3 cellular contexts compared by ENCODE assay signal in the genomic region with DNA sequence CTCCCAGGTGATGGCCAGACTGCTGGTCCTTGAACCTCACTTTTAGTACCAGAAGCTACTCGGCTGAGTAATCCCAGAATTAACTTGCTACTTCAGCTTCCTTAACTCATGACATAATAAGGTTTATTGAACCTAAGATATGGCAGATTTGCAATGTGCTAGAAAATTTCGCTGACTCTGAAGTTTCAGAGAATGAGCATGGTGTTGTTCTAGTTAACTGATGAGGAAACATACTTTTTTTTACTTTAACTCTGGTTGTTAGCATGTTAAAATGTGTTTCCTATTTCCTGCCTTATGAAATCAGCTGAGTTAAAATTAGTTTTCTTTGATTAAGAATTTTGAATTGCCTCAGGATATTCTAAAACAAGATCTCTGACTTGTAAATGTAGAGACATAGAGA.
TF ChIP-seq lines count a peak whose summit lies in the region.

No MANE protein-coding gene starts in this region.

TF ChIP-seq in A549, 52 proteins besides CTCF, POLR2A, EP300 and RAD21:
- peak; percentile 89 for TF ChIP-seq MAFK (IDR thresholded peaks at IDR 0.05; ENCODE audit: partially characterized antibody)
- TF ChIP-seq, protein P1, sequence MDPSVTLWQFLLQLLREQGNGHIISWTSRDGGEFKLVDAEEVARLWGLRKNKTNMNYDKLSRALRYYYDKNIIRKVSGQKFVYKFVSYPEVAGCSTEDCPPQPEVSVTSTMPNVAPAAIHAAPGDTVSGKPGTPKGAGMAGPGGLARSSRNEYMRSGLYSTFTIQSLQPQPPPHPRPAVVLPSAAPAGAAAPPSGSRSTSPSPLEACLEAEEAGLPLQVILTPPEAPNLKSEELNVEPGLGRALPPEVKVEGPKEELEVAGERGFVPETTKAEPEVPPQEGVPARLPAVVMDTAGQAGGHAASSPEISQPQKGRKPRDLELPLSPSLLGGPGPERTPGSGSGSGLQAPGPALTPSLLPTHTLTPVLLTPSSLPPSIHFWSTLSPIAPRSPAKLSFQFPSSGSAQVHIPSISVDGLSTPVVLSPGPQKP (IDR thresholded peaks at IDR 0.05; ENCODE audit: low read depth, low read length): no peak

TF ChIP-seq in IMR-90, 13 proteins besides CTCF, POLR2A, EP300 and RAD21:
- TF ChIP-seq CEBPB (IDR thresholded peaks at IDR 0.05; ENCODE audit: low read depth, low read length): no peak
- TF ChIP-seq MAFK (IDR thresholded peaks at IDR 0.05; ENCODE audit: low read depth, low read length): peak; percentile 85

TF ChIP-seq in H1, 55 proteins besides CTCF, POLR2A, EP300 and RAD21:
- TF ChIP-seq, protein P2, sequence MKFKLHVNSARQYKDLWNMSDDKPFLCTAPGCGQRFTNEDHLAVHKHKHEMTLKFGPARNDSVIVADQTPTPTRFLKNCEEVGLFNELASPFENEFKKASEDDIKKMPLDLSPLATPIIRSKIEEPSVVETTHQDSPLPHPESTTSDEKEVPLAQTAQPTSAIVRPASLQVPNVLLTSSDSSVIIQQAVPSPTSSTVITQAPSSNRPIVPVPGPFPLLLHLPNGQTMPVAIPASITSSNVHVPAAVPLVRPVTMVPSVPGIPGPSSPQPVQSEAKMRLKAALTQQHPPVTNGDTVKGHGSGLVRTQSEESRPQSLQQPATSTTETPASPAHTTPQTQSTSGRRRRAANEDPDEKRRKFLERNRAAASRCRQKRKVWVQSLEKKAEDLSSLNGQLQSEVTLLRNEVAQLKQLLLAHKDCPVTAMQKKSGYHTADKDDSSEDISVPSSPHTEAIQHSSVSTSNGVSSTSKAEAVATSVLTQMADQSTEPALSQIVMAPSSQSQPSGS (IDR thresholded peaks at IDR 0.05; ENCODE audit: low read length): no peak
- TF ChIP-seq SRF (IDR thresholded peaks at IDR 0.05; ENCODE audit: low read depth, low read length) (no peak), MAFK (IDR thresholded peaks at IDR 0.05; ENCODE audit: low read depth, low read length) (peak; percentile 31; the same call in 1 of the 2 replicates)
